In the genomic region with DNA sequence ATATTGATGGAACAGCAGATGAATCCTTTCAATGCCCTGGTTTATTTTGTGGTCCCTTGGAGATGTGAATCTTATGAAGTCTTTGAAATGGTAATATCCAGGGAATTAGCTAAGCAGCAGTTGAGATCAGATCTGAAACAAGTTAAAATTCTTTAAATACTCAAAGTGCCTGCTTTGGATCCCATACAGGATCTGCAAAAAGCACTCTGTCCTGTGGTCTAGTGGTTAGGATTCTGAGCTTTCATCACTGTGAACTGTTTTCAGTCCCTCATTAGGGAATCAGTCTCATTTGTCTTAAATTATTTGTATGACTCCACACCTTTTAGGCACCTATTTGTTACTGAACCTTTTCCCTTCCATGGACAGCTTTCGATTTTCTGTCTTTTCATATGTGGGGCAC, we compare ENCODE assay signal across 6 cellular contexts.
DNase-seq lines count a peak whose midpoint lies in the region; ATAC-seq, FAIRE-seq and TF ChIP-seq lines count a peak whose summit lies in the region.
"Not testable (repeated sequence)": the region's sequence is repeated elsewhere in the genome, so short reads cannot be mapped to it uniquely, and the experiment has no call there.

No MANE protein-coding gene starts in this region.

- not testable (repeated sequence) for H3K27me3 Mint-ChIP-seq in WTC11 (ENCODE audit: low read depth)

- H3K27ac ChIP-seq in HUES48 (ENCODE audit: low read depth, low read length) (peak overlapping the region; percentile 85), HUES64 (ENCODE audit: low read depth, low read length) (peak overlapping the region; percentile 85; the same call in 1 of the 2 replicates)

- TF ChIP-seq CTCF in WTC11 (IDR thresholded peaks at IDR 0.05) = not testable (repeated sequence)

- not testable (repeated sequence) for H3K27ac Mint-ChIP-seq in WTC11

- H3K9me3 Mint-ChIP-seq in WTC11 = not testable (repeated sequence)

- POLR2A ChIA-PET in WTC11 (lab: Charles Lee) = not testable (repeated sequence)

- H3K36me3 Mint-ChIP-seq in WTC11 = not testable (repeated sequence)

- CTCF ChIA-PET in WTC11 (lab: Charles Lee) = not testable (repeated sequence)

- not testable (repeated sequence) for H3K4me3 ChIP-seq in HUES48 (ENCODE audit: low read depth, low read length); HUES64 (ENCODE audit: low read length)

- not testable (repeated sequence) for DNase-seq in GM12892 (ENCODE audit: insufficient read length); GM19239 (ENCODE audit: insufficient read length, low spot score); WTC11 (ENCODE audit: low spot score)
- DNase-seq in islet precursor cell = peak; percentile 49

- WGBS in HUES64 = no CpG with 5 or more reads among the region's 1 CpG

- peak; percentile 65 for ATAC-seq in WTC11

- H3K4me1 ChIP-seq in HUES48 (ENCODE audit: control insufficient read depth, insufficient read depth, low read length); HUES64 (ENCODE audit: insufficient read depth, low read length): not testable (repeated sequence)

- H3K9ac ChIP-seq in HUES48 (ENCODE audit: low read depth, low read length); HUES64 (ENCODE audit: low read depth, low read length): not testable (repeated sequence)

- H3K36me3 ChIP-seq in HUES48 (ENCODE audit: control insufficient read depth, insufficient read depth, low read length); HUES64 (ENCODE audit: insufficient read depth, low read length): not testable (repeated sequence)

- not testable (repeated sequence) for TF ChIP-seq POLR2A in GM12892 (IDR thresholded peaks at IDR 0.05; ENCODE audit: low read depth, low read length)

- not testable (repeated sequence) for H3K9me3 ChIP-seq in HUES48 (ENCODE audit: control insufficient read depth, insufficient read depth, low read length); HUES64 (ENCODE audit: insufficient read depth, low read depth, low read length)

- not testable (repeated sequence) for H3K27me3 ChIP-seq in HUES48 (ENCODE audit: control insufficient read depth, insufficient read depth, low read length); HUES64 (ENCODE audit: insufficient read depth, low read length)

- not testable (repeated sequence) for H3K4me3 Mint-ChIP-seq in WTC11

- not testable (repeated sequence) for H3K4me1 Mint-ChIP-seq in WTC11

- FAIRE-seq in GM12892 (lab: Jason Lieb, UNC) (peak; percentile 33), GM19239 (lab: Jason Lieb, UNC) (peak; percentile 8)
